22 cellular contexts compared by ENCODE assay signal in the genomic region with DNA sequence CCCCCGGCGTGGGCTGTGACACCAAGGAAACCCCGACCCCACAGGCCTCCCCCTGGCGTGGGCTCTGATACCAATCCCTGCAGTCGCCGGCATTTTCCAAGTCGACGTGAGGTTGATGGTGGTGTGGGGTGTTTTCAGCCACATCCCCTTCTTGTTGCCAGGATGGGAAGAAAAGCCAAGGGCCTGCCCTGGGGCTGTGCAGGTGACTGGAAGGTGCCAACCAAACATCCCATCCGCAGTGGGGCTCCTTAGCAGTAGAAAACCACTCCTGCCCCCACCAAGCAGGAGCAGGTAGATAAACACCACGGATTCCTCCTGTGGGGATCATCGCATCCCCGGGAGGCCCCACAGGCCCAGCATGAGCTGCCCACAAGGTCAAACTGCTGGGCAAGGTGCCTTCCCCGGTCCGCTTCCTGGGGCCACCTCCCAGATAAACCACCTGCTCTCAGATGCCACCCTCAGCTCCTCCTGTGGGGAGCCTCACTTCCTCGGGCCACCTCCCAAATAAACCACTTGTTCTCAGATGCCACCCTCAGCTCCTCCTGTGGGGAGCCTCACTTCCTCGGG.
"Had no signal": no experiment of that assay in that cellular context is flagged by ENCODE, and none has a peak within 500 bp of the region (broad histone marks: within the 10 kb centered on the region; RNA-seq: fewer than 3 reads in every experiment).

No MANE protein-coding gene starts in this region.

- DNase-seq: activated CD4-positive, alpha-beta T cell treated with anti-CD3 and anti-CD28 coated beads for 48 hours; activated CD4-positive, alpha-beta T cell treated with anti-CD3 and anti-CD28 coated beads, Interleukin-2, amount 50 U/mL, for 48 hours; activated gamma-delta T cell; activated naive CD4-positive, alpha-beta T cell treated with anti-CD3 and anti-CD28 coated beads for 36 hours; activated naive CD8-positive, alpha-beta T cell treated with anti-CD3 and anti-CD28 coated beads for 36 hours; activated T-cell treated with anti-CD3 and anti-CD28 coated beads for 4 hours; activated T-cell treated with anti-CD3 and anti-CD28 coated beads, Interleukin-2, amount 50 U/mL, for 48 hours; brain microvascular endothelial cell; Kasumi-1; NCI-H1105 treated with DMSO at 0.1 percent for 48 hours; NCI-H1436 treated with DMSO at 0.1 percent for 48 hours; NCI-H1930; NCI-H2171; NCI-H2227 treated with DMSO at 0.1 percent for 48 hours; NCI-H446 treated with DMSO at 0.1 percent for 48 hours; NCI-H524 treated with DMSO at 0.1 percent for 48 hours; NCI-H774; SHP77 had no signal

- H3K4me3 ChIP-seq: cardiac muscle cell had no signal

- H3K27ac ChIP-seq: brain microvascular endothelial cell, cardiac muscle cell, RWPE1 had no signal

- ATAC-seq: activated CD4-positive, CD25-positive, alpha-beta regulatory T cell treated with anti-CD3 and anti-CD28 coated beads, Interleukin-2, amount 50 U/mL, for 24 hours; activated T-helper 17 cell treated with anti-CD3 and anti-CD28 coated beads, Interleukin-2, amount 50 U/mL, for 72 hours had no signal

- H3K27me3 ChIP-seq: brain microvascular endothelial cell had no signal

- H3K36me3 ChIP-seq: brain microvascular endothelial cell, cardiac muscle cell had no signal
